Comparison of ENCODE assay signal across 9 cellular contexts in genomic region chr11:117094776-117095175, GRCh38. TPM values are rescaled to one million over a fixed set of nuclear protein-coding genes. Genes with fewer than 3 reads are reported as not detected.
A peak's percentile ranks its signal among the peaks of the same experiment; 100 is the strongest.
DNase-seq lines count a peak whose midpoint lies in the region; ATAC-seq and TF ChIP-seq lines count a peak whose summit lies in the region.
"Had no signal": no experiment of that assay in that cellular context is flagged by ENCODE, and none has a peak within 500 bp of the region (broad histone marks: within the 10 kb centered on the region; RNA-seq: fewer than 3 reads in every experiment).

No MANE protein-coding gene starts in this region.

- peaks cover 67% of the 10 kb centered on the region for H3K4me1 ChIP-seq in left ventricle myocardium inferior

- no peak for TF ChIP-seq CTCF in left ventricle myocardium inferior (IDR thresholded peaks at IDR 0.05; ENCODE audit: borderline replicate concordance)

- no peaks in the 10 kb centered on the region for H3K27me3 ChIP-seq in left ventricle myocardium inferior (ENCODE audit: low read depth)

- H3K27me3 Mint-ChIP-seq in activated T-helper 17 cell treated with anti-CD3 and anti-CD28 coated beads, Interleukin-2, amount 50 U/mL, for 72 hours = no peaks in the 10 kb centered on the region
- H3K27me3 Mint-ChIP-seq: dendritic cell treated with granulocyte-macrophage colony-stimulating factor and Interleukin-4, amounts not matched to agents 40 ng/mL and 50 ng/mL, for 4 days had no signal

- peak overlapping the region; percentile 99 for H3K27ac ChIP-seq in left ventricle myocardium inferior (replicated peaks)

- H3K4me1 Mint-ChIP-seq in activated T-helper 17 cell treated with anti-CD3 and anti-CD28 coated beads, Interleukin-2, amount 50 U/mL, for 72 hours = peaks cover 77% of the 10 kb centered on the region

- H3K4me3 ChIP-seq in left ventricle myocardium inferior = peak overlapping the region; percentile 84

- peak overlapping the region; percentile 96 for H3K4me3 Mint-ChIP-seq in activated T-helper 17 cell treated with anti-CD3 and anti-CD28 coated beads, Interleukin-2, amount 50 U/mL, for 72 hours

- DNase-seq in NCI-H2171 treated with DMSO at 0.1 percent for 48 hours (lab: John Stamatoyannopoulos, UW) (peak; percentile 9), NCI-H2171 (lab: John Stamatoyannopoulos, UW) (no peak), left ventricle myocardium inferior (no peak), renal cortical epithelial cell (ENCODE audit: low read depth) (peak; percentile 70), HuH-7 (ENCODE audit: low spot score) (no peak)
- no peak for DNase-seq in stimulated activated CD4-positive, alpha-beta T cell treated with anti-CD3 and anti-CD28 coated beads, Interleukin-4, amount 100 ng/mL, for 24 hours
- no peak for DNase-seq in activated effector memory CD4-positive, alpha-beta T cell treated with Interleukin-2 at 50 U/mL for 16 hours

- no peaks in the 10 kb centered on the region for H3K9me3 Mint-ChIP-seq in activated T-helper 17 cell treated with anti-CD3 and anti-CD28 coated beads, Interleukin-2, amount 50 U/mL, for 72 hours

- no peak for ATAC-seq in activated T-helper 17 cell treated with anti-CD3 and anti-CD28 coated beads, Interleukin-2, amount 50 U/mL, for 72 hours (replicated peaks)

- no peaks in the 10 kb centered on the region for H3K36me3 ChIP-seq in left ventricle myocardium inferior

- intact Hi-C loops in left ventricle myocardium inferior (cut with micrococcal nuclease) = no loop called here

- peak overlapping the region; percentile 99 for H3K27ac Mint-ChIP-seq in activated T-helper 17 cell treated with anti-CD3 and anti-CD28 coated beads, Interleukin-2, amount 50 U/mL, for 72 hours

- no peaks in the 10 kb centered on the region for H3K9me3 ChIP-seq in left ventricle myocardium inferior (replicated peaks)

- H3K36me3 Mint-ChIP-seq in activated T-helper 17 cell treated with anti-CD3 and anti-CD28 coated beads, Interleukin-2, amount 50 U/mL, for 72 hours (ENCODE audit: low read depth) = peaks cover 73% of the 10 kb centered on the region

RNA-seq across cellular contexts. Expression of gene SIK3, which starts 3.5 kb away (rescaled TPM):
- total RNA-seq in activated T-helper 17 cell treated with anti-CD3 and anti-CD28 coated beads, Interleukin-2, amount 50 U/mL, for 72 hours = 10 to 100 TPM; 41.9 to 55.7 TPM
- total RNA-seq in left ventricle myocardium inferior (36.3 TPM), renal cortical epithelial cell (7.6 and 31.3 TPM in 2 replicates)

RNA-seq across cellular contexts. Expression of gene PAFAH1B2, which starts 49.3 kb away (rescaled TPM):
- total RNA-seq in activated T-helper 17 cell treated with anti-CD3 and anti-CD28 coated beads, Interleukin-2, amount 50 U/mL, for 72 hours = 10 to 100 TPM; 53.7 to 87.6 TPM
- total RNA-seq in left ventricle myocardium inferior = 51.5 TPM
- total RNA-seq in renal cortical epithelial cell = 238 and 242 TPM in 2 replicates

Comparison
In these comparisons a context has a peak if more than half of its experiments do, and no peak if none do; other contexts are left out.
1. DNase-seq: peak in NCI-H2171 treated with DMSO at 0.1 percent for 48 hours (single experiment) and renal cortical epithelial cell (single experiment); none in NCI-H2171 (single experiment), left ventricle myocardium inferior (single experiment), HuH-7 (single experiment), stimulated activated CD4-positive, alpha-beta T cell treated with anti-CD3 and anti-CD28 coated beads, Interleukin-4, amount 100 ng/mL, for 24 hours (single experiment) and activated effector memory CD4-positive, alpha-beta T cell treated with Interleukin-2 at 50 U/mL for 16 hours (single experiment).